20 cellular contexts compared by ENCODE assay signal in genomic region chr2:238709961-238710360, GRCh38.
"Had no signal": no experiment of that assay in that cellular context is flagged by ENCODE, and none has a peak within 500 bp of the region (broad histone marks: within the 10 kb centered on the region; RNA-seq: fewer than 3 reads in every experiment).

No MANE protein-coding gene starts in this region.

- H3K27me3 ChIP-seq: body of pancreas, colonic mucosa, esophagus squamous epithelium, pancreas, right lobe of liver had no signal

- H3K4me3 ChIP-seq: body of pancreas, colonic mucosa, esophagus squamous epithelium, pancreas, right lobe of liver, smooth muscle cell had no signal

- H3K9me3 Mint-ChIP-seq: activated CD4-positive, alpha-beta T cell treated with anti-CD3 and anti-CD28 coated beads, Interleukin-2, amount 10 ng/mL, durations not matched to agents 24 days and 14 days; activated CD8-positive, alpha-beta T cell treated with anti-CD3 and anti-CD28 coated beads for 36 hours; activated naive CD8-positive, alpha-beta T cell treated with anti-CD3 and anti-CD28 coated beads, Interleukin-2, amount 10 ng/mL, durations not matched to agents 7 days and 5 days; activated T-cell treated with anti-CD3 and anti-CD28 coated beads, Interleukin-2, amount 50 U/mL, for 24 hours; activated T-helper 2 cell treated with anti-CD3 and anti-CD28 coated beads, Interferon-gamma antibody, Interleukin-2, Interleukin-4, amounts not matched to agents 10 μg/mL and 5 μg/mL and 100 μg/mL, durations not matched to agents 14 hours and 24 hours and 36 hours; naive thymus-derived CD8-positive, alpha-beta T cell; stimulated activated memory B cell treated with anti-CD40 and anti-IgM and Interleukin-4, amounts not matched to agents 10 μg/mL and 1 μg/mL and 100 μg/mL, for 72 hours had no signal

- DNase-seq: activated CD4-positive, alpha-beta T cell treated with anti-CD3 and anti-CD28 coated beads, Interleukin-2, amount 10 ng/mL, durations not matched to agents 24 days and 14 days; activated CD4-positive, CD25-positive, alpha-beta regulatory T cell; activated CD8-positive, alpha-beta T cell treated with anti-CD3 and anti-CD28 coated beads for 36 hours; activated naive CD4-positive, alpha-beta T cell treated with Interleukin-2 at 50 U/mL for 16 hours; activated naive CD8-positive, alpha-beta T cell treated with anti-CD3 and anti-CD28 coated beads, Interleukin-2, amount 10 ng/mL, durations not matched to agents 7 days and 5 days; activated T-cell treated with anti-CD3 and anti-CD28 coated beads, Interleukin-2, amount 50 U/mL, for 24 hours; body of pancreas; central memory CD4-positive, alpha-beta T cell; esophagus squamous epithelium; mesendoderm; naive thymus-derived CD8-positive, alpha-beta T cell; pancreas; right lobe of liver; stimulated activated CD4-positive, alpha-beta T cell treated with anti-CD3 and anti-CD28 coated beads, Interleukin-4, amount 100 ng/mL, for 4 hours; T1000 had no signal

- H3K36me3 ChIP-seq: colonic mucosa, esophagus squamous epithelium, neutrophil, pancreas, right lobe of liver had no signal

- H3K27ac Mint-ChIP-seq: activated CD4-positive, alpha-beta T cell treated with anti-CD3 and anti-CD28 coated beads, Interleukin-2, amount 10 ng/mL, durations not matched to agents 24 days and 14 days; activated CD8-positive, alpha-beta T cell treated with anti-CD3 and anti-CD28 coated beads for 36 hours; activated naive CD8-positive, alpha-beta T cell treated with anti-CD3 and anti-CD28 coated beads, Interleukin-2, amount 10 ng/mL, durations not matched to agents 7 days and 5 days; activated T-cell treated with anti-CD3 and anti-CD28 coated beads, Interleukin-2, amount 50 U/mL, for 24 hours; activated T-helper 2 cell treated with anti-CD3 and anti-CD28 coated beads, Interferon-gamma antibody, Interleukin-2, Interleukin-4, amounts not matched to agents 10 μg/mL and 5 μg/mL and 100 μg/mL, durations not matched to agents 14 hours and 24 hours and 36 hours; stimulated activated memory B cell treated with anti-CD40 and anti-IgM and Interleukin-4, amounts not matched to agents 10 μg/mL and 1 μg/mL and 100 μg/mL, for 72 hours had no signal

- H3K9me3 ChIP-seq: body of pancreas, colonic mucosa, esophagus squamous epithelium, neutrophil, pancreas, right lobe of liver had no signal

- ATAC-seq: activated CD8-positive, alpha-beta T cell treated with anti-CD3 and anti-CD28 coated beads for 36 hours; body of pancreas; naive thymus-derived CD8-positive, alpha-beta T cell; pancreas; right lobe of liver; stimulated activated memory B cell treated with anti-CD40 and anti-IgM and Interleukin-4, amounts not matched to agents 10 μg/mL and 1 μg/mL and 100 μg/mL, for 72 hours had no signal

- H3K4me3 Mint-ChIP-seq: activated CD4-positive, alpha-beta T cell treated with anti-CD3 and anti-CD28 coated beads, Interleukin-2, amount 10 ng/mL, durations not matched to agents 24 days and 14 days; activated CD8-positive, alpha-beta T cell treated with anti-CD3 and anti-CD28 coated beads for 36 hours; activated naive CD8-positive, alpha-beta T cell treated with anti-CD3 and anti-CD28 coated beads, Interleukin-2, amount 10 ng/mL, durations not matched to agents 7 days and 5 days; activated T-cell treated with anti-CD3 and anti-CD28 coated beads, Interleukin-2, amount 50 U/mL, for 24 hours; naive thymus-derived CD8-positive, alpha-beta T cell; stimulated activated memory B cell treated with anti-CD40 and anti-IgM and Interleukin-4, amounts not matched to agents 10 μg/mL and 1 μg/mL and 100 μg/mL, for 72 hours had no signal

- H3K4me1 ChIP-seq: body of pancreas, colonic mucosa, pancreas, right lobe of liver had no signal

- H3K27ac ChIP-seq: body of pancreas, colonic mucosa, neutrophil, pancreas, right lobe of liver had no signal

- H3K4me1 Mint-ChIP-seq: activated CD4-positive, alpha-beta T cell treated with anti-CD3 and anti-CD28 coated beads, Interleukin-2, amount 10 ng/mL, durations not matched to agents 24 days and 14 days; activated naive CD8-positive, alpha-beta T cell treated with anti-CD3 and anti-CD28 coated beads, Interleukin-2, amount 10 ng/mL, durations not matched to agents 7 days and 5 days; naive thymus-derived CD8-positive, alpha-beta T cell; stimulated activated memory B cell treated with anti-CD40 and anti-IgM and Interleukin-4, amounts not matched to agents 10 μg/mL and 1 μg/mL and 100 μg/mL, for 72 hours had no signal

- H3K36me3 Mint-ChIP-seq: activated naive CD8-positive, alpha-beta T cell treated with anti-CD3 and anti-CD28 coated beads, Interleukin-2, amount 10 ng/mL, durations not matched to agents 7 days and 5 days; naive thymus-derived CD8-positive, alpha-beta T cell; stimulated activated memory B cell treated with anti-CD40 and anti-IgM and Interleukin-4, amounts not matched to agents 10 μg/mL and 1 μg/mL and 100 μg/mL, for 72 hours had no signal

- FAIRE-seq: pancreas had no signal
